In genomic region chr22:40200795-40201194, GRCh38 we compare ENCODE assay signal across 1 cellular context.
TF ChIP-seq lines count a peak whose summit lies in the region.

No MANE protein-coding gene starts in this region.

TF ChIP-seq in WTC11, 78 proteins besides CTCF, POLR2A, EP300 and RAD21:
- TF ChIP-seq, protein P1, sequence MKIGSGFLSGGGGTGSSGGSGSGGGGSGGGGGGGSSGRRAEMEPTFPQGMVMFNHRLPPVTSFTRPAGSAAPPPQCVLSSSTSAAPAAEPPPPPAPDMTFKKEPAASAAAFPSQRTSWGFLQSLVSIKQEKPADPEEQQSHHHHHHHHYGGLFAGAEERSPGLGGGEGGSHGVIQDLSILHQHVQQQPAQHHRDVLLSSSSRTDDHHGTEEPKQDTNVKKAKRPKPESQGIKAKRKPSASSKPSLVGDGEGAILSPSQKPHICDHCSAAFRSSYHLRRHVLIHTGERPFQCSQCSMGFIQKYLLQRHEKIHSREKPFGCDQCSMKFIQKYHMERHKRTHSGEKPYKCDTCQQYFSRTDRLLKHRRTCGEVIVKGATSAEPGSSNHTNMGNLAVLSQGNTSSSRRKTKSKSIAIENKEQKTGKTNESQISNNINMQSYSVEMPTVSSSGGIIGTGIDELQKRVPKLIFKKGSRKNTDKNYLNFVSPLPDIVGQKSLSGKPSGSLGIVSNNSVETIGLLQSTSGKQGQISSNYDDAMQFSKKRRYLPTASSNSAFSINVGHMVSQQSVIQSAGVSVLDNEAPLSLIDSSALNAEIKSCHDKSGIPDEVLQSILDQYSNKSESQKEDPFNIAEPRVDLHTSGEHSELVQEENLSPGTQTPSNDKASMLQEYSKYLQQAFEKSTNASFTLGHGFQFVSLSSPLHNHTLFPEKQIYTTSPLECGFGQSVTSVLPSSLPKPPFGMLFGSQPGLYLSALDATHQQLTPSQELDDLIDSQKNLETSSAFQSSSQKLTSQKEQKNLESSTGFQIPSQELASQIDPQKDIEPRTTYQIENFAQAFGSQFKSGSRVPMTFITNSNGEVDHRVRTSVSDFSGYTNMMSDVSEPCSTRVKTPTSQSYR (CRISPR knock-in tag; IDR thresholded peaks at IDR 0.05): no peak
- no peak for TF ChIP-seq ELF4 (CRISPR knock-in tag; IDR thresholded peaks at IDR 0.05; ENCODE audit: low read depth)
- TF ChIP-seq E2F5 (CRISPR knock-in tag; IDR thresholded peaks at IDR 0.05): no peak
- TF ChIP-seq FOXP4 (CRISPR knock-in tag; IDR thresholded peaks at IDR 0.05): no peak
- no peak for TF ChIP-seq CBFB (CRISPR knock-in tag; IDR thresholded peaks at IDR 0.05; ENCODE audit: low read depth)
- TF ChIP-seq, protein P2, sequence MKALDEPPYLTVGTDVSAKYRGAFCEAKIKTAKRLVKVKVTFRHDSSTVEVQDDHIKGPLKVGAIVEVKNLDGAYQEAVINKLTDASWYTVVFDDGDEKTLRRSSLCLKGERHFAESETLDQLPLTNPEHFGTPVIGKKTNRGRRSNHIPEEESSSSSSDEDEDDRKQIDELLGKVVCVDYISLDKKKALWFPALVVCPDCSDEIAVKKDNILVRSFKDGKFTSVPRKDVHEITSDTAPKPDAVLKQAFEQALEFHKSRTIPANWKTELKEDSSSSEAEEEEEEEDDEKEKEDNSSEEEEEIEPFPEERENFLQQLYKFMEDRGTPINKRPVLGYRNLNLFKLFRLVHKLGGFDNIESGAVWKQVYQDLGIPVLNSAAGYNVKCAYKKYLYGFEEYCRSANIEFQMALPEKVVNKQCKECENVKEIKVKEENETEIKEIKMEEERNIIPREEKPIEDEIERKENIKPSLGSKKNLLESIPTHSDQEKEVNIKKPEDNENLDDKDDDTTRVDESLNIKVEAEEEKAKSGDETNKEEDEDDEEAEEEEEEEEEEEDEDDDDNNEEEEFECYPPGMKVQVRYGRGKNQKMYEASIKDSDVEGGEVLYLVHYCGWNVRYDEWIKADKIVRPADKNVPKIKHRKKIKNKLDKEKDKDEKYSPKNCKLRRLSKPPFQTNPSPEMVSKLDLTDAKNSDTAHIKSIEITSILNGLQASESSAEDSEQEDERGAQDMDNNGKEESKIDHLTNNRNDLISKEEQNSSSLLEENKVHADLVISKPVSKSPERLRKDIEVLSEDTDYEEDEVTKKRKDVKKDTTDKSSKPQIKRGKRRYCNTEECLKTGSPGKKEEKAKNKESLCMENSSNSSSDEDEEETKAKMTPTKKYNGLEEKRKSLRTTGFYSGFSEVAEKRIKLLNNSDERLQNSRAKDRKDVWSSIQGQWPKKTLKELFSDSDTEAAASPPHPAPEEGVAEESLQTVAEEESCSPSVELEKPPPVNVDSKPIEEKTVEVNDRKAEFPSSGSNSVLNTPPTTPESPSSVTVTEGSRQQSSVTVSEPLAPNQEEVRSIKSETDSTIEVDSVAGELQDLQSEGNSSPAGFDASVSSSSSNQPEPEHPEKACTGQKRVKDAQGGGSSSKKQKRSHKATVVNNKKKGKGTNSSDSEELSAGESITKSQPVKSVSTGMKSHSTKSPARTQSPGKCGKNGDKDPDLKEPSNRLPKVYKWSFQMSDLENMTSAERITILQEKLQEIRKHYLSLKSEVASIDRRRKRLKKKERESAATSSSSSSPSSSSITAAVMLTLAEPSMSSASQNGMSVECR (CRISPR knock-in tag; IDR thresholded peaks at IDR 0.05; ENCODE audit: borderline replicate concordance): no peak
- no peak for TF ChIP-seq FOXJ3 (CRISPR knock-in tag; IDR thresholded peaks at IDR 0.05; ENCODE audit: borderline replicate concordance)
- TF ChIP-seq NR2C2 (CRISPR knock-in tag; IDR thresholded peaks at IDR 0.05): no peak
- no peak for TF ChIP-seq ATF6 (CRISPR knock-in tag; IDR thresholded peaks at IDR 0.05)
- TF ChIP-seq, protein P3, sequence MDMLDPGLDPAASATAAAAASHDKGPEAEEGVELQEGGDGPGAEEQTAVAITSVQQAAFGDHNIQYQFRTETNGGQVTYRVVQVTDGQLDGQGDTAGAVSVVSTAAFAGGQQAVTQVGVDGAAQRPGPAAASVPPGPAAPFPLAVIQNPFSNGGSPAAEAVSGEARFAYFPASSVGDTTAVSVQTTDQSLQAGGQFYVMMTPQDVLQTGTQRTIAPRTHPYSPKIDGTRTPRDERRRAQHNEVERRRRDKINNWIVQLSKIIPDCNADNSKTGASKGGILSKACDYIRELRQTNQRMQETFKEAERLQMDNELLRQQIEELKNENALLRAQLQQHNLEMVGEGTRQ (CRISPR knock-in tag; IDR thresholded peaks at IDR 0.05): no peak
- no peak for TF ChIP-seq ZNF121 (CRISPR knock-in tag; IDR thresholded peaks at IDR 0.05)
- no peak for TF ChIP-seq ETV6 (CRISPR knock-in tag; IDR thresholded peaks at IDR 0.05)
- no peak for TF ChIP-seq ZNF512 (CRISPR knock-in tag; IDR thresholded peaks at IDR 0.05; ENCODE audit: borderline replicate concordance)
- TF ChIP-seq, protein P4, sequence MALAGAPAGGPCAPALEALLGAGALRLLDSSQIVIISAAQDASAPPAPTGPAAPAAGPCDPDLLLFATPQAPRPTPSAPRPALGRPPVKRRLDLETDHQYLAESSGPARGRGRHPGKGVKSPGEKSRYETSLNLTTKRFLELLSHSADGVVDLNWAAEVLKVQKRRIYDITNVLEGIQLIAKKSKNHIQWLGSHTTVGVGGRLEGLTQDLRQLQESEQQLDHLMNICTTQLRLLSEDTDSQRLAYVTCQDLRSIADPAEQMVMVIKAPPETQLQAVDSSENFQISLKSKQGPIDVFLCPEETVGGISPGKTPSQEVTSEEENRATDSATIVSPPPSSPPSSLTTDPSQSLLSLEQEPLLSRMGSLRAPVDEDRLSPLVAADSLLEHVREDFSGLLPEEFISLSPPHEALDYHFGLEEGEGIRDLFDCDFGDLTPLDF (CRISPR knock-in tag; IDR thresholded peaks at IDR 0.05): no peak
- TF ChIP-seq HMGA2 (CRISPR knock-in tag; IDR thresholded peaks at IDR 0.05): no peak
- TF ChIP-seq, protein P5, sequence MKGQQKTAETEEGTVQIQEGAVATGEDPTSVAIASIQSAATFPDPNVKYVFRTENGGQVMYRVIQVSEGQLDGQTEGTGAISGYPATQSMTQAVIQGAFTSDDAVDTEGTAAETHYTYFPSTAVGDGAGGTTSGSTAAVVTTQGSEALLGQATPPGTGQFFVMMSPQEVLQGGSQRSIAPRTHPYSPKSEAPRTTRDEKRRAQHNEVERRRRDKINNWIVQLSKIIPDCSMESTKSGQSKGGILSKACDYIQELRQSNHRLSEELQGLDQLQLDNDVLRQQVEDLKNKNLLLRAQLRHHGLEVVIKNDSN (CRISPR knock-in tag; IDR thresholded peaks at IDR 0.05): no peak
- no peak for TF ChIP-seq CREM (CRISPR knock-in tag; IDR thresholded peaks at IDR 0.05)
- no peak for TF ChIP-seq SMAD3 (CRISPR knock-in tag; IDR thresholded peaks at IDR 0.05; ENCODE audit: borderline replicate concordance)
- no peak for TF ChIP-seq ZMAT4 (CRISPR knock-in tag; IDR thresholded peaks at IDR 0.05)
